In genomic region chr9:123349691-123350480, GRCh38 we compare ENCODE assay signal across 1 cellular context.
A peak's percentile ranks its signal among the peaks of the same experiment; 100 is the strongest.
TF ChIP-seq lines count a peak whose summit lies in the region.

No MANE protein-coding gene starts in this region.

TF ChIP-seq in K562, 482 proteins besides CTCF, POLR2A, EP300 and RAD21 (continued from another document and continues in another):
- TF ChIP-seq ZNF592 (IDR thresholded peaks at IDR 0.05) (no peak), ESRRB (CRISPR knock-in tag; IDR thresholded peaks at IDR 0.05; ENCODE audit: borderline replicate concordance) (no peak), ZNF395 (CRISPR knock-in tag; IDR thresholded peaks at IDR 0.05) (no peak), ELF2 (CRISPR knock-in tag; IDR thresholded peaks at IDR 0.05) (no peak), NR2F6 (CRISPR knock-in tag; IDR thresholded peaks at IDR 0.05) (no peak), SPI1 (IDR thresholded peaks at IDR 0.05; ENCODE audit: borderline replicate concordance, low read depth, low read length) (no peak), BRD9 (IDR thresholded peaks at IDR 0.05; ENCODE audit: low read depth, partially characterized antibody) (peak; percentile 33), ZNF121 (CRISPR knock-in tag; conservative IDR thresholded peaks at IDR 0.05) (no peak), CUX1 (CRISPR knock-in tag; IDR thresholded peaks at IDR 0.05) (no peak), SP2 (IDR thresholded peaks at IDR 0.05; ENCODE audit: extremely low read depth, low read depth, low read length, poor library complexity, severe bottlenecking) (no peak), ZNF707 (CRISPR knock-in tag; conservative IDR thresholded peaks at IDR 0.05) (no peak), BCLAF1 (IDR thresholded peaks at IDR 0.05; ENCODE audit: borderline replicate concordance in 1 of 2, control insufficient read depth in 1 of 2, low read depth in 2 of 2, low read length in 1 of 2) (no peak), ZFPM2 (CRISPR knock-in tag; IDR thresholded peaks at IDR 0.05) (no peak), SRSF3 (IDR thresholded peaks at IDR 0.05; ENCODE audit: insufficient read depth, low read length) (no peak), E2F4 (CRISPR knock-in tag; IDR thresholded peaks at IDR 0.05; ENCODE audit: low read depth) (no peak), ZNF589 (CRISPR knock-in tag; IDR thresholded peaks at IDR 0.05; ENCODE audit: low read depth) (no peak), ZNF408 (CRISPR knock-in tag; IDR thresholded peaks at IDR 0.05; ENCODE audit: low read depth) (no peak), ZNF165 (CRISPR knock-in tag; IDR thresholded peaks at IDR 0.05; ENCODE audit: borderline replicate concordance) (no peak), ZNF324 (CRISPR knock-in tag; IDR thresholded peaks at IDR 0.05) (no peak), RUNX1 (IDR thresholded peaks at IDR 0.05; ENCODE audit: low read depth) (no peak), CXXC5 (CRISPR knock-in tag; IDR thresholded peaks at IDR 0.05) (no peak), NR0B1 (IDR thresholded peaks at IDR 0.05; ENCODE audit: partially characterized antibody) (no peak), TFE3 (CRISPR knock-in tag; IDR thresholded peaks at IDR 0.05) (no peak), ZBTB33 (CRISPR knock-in tag; IDR thresholded peaks at IDR 0.05) (peak; percentile 78), IRF2 (CRISPR knock-in tag; IDR thresholded peaks at IDR 0.05) (no peak), ZNF274 (IDR thresholded peaks at IDR 0.05; ENCODE audit: borderline replicate concordance, low read depth, low read length) (no peak), ZNF445 (CRISPR knock-in tag; IDR thresholded peaks at IDR 0.05; ENCODE audit: low read depth) (no peak), IRF9 (tag; IDR thresholded peaks at IDR 0.05) (no peak), E2F5 (CRISPR knock-in tag; IDR thresholded peaks at IDR 0.05) (no peak), ZNF512 (tag; IDR thresholded peaks at IDR 0.05) (no peak), MTF1 (CRISPR knock-in tag; IDR thresholded peaks at IDR 0.05; ENCODE audit: borderline replicate concordance) (no peak), ZNF253 (CRISPR knock-in tag; conservative IDR thresholded peaks at IDR 0.05) (no peak)
